ENCODE assay signal across 1 cellular context in genomic region chr9:127862075-127863011, GRCh38.
TF ChIP-seq lines count a peak whose summit lies in the region.

No MANE protein-coding gene starts in this region.

TF ChIP-seq in K562, 482 proteins besides CTCF, POLR2A, EP300 and RAD21 (continued from another document and continues in another):
- TF ChIP-seq, protein P1, sequence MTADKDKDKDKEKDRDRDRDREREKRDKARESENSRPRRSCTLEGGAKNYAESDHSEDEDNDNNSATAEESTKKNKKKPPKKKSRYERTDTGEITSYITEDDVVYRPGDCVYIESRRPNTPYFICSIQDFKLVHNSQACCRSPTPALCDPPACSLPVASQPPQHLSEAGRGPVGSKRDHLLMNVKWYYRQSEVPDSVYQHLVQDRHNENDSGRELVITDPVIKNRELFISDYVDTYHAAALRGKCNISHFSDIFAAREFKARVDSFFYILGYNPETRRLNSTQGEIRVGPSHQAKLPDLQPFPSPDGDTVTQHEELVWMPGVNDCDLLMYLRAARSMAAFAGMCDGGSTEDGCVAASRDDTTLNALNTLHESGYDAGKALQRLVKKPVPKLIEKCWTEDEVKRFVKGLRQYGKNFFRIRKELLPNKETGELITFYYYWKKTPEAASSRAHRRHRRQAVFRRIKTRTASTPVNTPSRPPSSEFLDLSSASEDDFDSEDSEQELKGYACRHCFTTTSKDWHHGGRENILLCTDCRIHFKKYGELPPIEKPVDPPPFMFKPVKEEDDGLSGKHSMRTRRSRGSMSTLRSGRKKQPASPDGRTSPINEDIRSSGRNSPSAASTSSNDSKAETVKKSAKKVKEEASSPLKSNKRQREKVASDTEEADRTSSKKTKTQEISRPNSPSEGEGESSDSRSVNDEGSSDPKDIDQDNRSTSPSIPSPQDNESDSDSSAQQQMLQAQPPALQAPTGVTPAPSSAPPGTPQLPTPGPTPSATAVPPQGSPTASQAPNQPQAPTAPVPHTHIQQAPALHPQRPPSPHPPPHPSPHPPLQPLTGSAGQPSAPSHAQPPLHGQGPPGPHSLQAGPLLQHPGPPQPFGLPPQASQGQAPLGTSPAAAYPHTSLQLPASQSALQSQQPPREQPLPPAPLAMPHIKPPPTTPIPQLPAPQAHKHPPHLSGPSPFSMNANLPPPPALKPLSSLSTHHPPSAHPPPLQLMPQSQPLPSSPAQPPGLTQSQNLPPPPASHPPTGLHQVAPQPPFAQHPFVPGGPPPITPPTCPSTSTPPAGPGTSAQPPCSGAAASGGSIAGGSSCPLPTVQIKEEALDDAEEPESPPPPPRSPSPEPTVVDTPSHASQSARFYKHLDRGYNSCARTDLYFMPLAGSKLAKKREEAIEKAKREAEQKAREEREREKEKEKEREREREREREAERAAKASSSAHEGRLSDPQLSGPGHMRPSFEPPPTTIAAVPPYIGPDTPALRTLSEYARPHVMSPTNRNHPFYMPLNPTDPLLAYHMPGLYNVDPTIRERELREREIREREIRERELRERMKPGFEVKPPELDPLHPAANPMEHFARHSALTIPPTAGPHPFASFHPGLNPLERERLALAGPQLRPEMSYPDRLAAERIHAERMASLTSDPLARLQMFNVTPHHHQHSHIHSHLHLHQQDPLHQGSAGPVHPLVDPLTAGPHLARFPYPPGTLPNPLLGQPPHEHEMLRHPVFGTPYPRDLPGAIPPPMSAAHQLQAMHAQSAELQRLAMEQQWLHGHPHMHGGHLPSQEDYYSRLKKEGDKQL (CRISPR knock-in tag; IDR thresholded peaks at IDR 0.05; ENCODE audit: borderline replicate concordance), result no peak
- TF ChIP-seq ZFP36 (IDR thresholded peaks at IDR 0.05; ENCODE audit: low read depth, low read length, partially characterized antibody), result peak; percentile 96
- peak; percentile 66 for TF ChIP-seq POLR2AphosphoS5 (IDR thresholded peaks at IDR 0.05; ENCODE audit: control insufficient read depth, insufficient read depth, low read depth, low read length)
- TF ChIP-seq ZKSCAN8 (CRISPR knock-in tag; IDR thresholded peaks at IDR 0.05), result peak; percentile 71; the same call in 1 of the 2 replicates
- TF ChIP-seq SIX5 (IDR thresholded peaks at IDR 0.05; ENCODE audit: borderline replicate concordance in 1 of 2, insufficient read depth in 1 of 2, low read depth in 1 of 2, low read length in 2 of 2), result no peak
- no peak for TF ChIP-seq SETDB1 (IDR thresholded peaks at IDR 0.05; ENCODE audit: low read length)
- TF ChIP-seq, protein P2, sequence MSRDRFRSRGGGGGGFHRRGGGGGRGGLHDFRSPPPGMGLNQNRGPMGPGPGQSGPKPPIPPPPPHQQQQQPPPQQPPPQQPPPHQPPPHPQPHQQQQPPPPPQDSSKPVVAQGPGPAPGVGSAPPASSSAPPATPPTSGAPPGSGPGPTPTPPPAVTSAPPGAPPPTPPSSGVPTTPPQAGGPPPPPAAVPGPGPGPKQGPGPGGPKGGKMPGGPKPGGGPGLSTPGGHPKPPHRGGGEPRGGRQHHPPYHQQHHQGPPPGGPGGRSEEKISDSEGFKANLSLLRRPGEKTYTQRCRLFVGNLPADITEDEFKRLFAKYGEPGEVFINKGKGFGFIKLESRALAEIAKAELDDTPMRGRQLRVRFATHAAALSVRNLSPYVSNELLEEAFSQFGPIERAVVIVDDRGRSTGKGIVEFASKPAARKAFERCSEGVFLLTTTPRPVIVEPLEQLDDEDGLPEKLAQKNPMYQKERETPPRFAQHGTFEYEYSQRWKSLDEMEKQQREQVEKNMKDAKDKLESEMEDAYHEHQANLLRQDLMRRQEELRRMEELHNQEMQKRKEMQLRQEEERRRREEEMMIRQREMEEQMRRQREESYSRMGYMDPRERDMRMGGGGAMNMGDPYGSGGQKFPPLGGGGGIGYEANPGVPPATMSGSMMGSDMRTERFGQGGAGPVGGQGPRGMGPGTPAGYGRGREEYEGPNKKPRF (IDR thresholded peaks at IDR 0.05; ENCODE audit: low read depth, low read length), result no peak
- TF ChIP-seq FOXK2 (conservative IDR thresholded peaks at IDR 0.05 in 1 of 2, IDR thresholded peaks at IDR 0.05 in 1 of 2; ENCODE audit: low read depth in 2 of 2), result peak; percentile 95 to 98
- peak; percentile 60; the same call in 1 of the 2 replicates for TF ChIP-seq HDGF (IDR thresholded peaks at IDR 0.05)
- peak; percentile 91 for TF ChIP-seq ETV5 (CRISPR knock-in tag; IDR thresholded peaks at IDR 0.05; ENCODE audit: low read depth)
- TF ChIP-seq ZNF24 (IDR thresholded peaks at IDR 0.05), result no peak
- no peak for TF ChIP-seq MIER1 (IDR thresholded peaks at IDR 0.05; ENCODE audit: low read depth)
- TF ChIP-seq, protein P3, sequence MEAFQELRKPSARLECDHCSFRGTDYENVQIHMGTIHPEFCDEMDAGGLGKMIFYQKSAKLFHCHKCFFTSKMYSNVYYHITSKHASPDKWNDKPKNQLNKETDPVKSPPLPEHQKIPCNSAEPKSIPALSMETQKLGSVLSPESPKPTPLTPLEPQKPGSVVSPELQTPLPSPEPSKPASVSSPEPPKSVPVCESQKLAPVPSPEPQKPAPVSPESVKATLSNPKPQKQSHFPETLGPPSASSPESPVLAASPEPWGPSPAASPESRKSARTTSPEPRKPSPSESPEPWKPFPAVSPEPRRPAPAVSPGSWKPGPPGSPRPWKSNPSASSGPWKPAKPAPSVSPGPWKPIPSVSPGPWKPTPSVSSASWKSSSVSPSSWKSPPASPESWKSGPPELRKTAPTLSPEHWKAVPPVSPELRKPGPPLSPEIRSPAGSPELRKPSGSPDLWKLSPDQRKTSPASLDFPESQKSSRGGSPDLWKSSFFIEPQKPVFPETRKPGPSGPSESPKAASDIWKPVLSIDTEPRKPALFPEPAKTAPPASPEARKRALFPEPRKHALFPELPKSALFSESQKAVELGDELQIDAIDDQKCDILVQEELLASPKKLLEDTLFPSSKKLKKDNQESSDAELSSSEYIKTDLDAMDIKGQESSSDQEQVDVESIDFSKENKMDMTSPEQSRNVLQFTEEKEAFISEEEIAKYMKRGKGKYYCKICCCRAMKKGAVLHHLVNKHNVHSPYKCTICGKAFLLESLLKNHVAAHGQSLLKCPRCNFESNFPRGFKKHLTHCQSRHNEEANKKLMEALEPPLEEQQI (IDR thresholded peaks at IDR 0.05), result no peak
- TF ChIP-seq SNIP1 (IDR thresholded peaks at IDR 0.05; ENCODE audit: low read depth), result peak; percentile 49; the same call in 1 of the 2 replicates
- peak; percentile 78 for TF ChIP-seq GATA2 (CRISPR knock-in tag; IDR thresholded peaks at IDR 0.05)
- TF ChIP-seq BCL6 (CRISPR knock-in tag; IDR thresholded peaks at IDR 0.05), result no peak
- peak in 1 of 2 experiments; percentile 85; a peak in 1 of 4 replicates for TF ChIP-seq HDAC1 (IDR thresholded peaks at IDR 0.05)
- no peak for TF ChIP-seq LARP7 (IDR thresholded peaks at IDR 0.05)
- TF ChIP-seq ETS1 (conservative IDR thresholded peaks at IDR 0.05; ENCODE audit: control insufficient read depth, low read depth, low read length), result 0 out of 2 replicates have a peak, but pooled peaks have one; percentile 10
- 0 out of 2 replicates have a peak, but pooled peaks have one; percentile 27 for TF ChIP-seq ZNF436 (CRISPR knock-in tag; IDR thresholded peaks at IDR 0.05)
- TF ChIP-seq ZNF79 (CRISPR knock-in tag; IDR thresholded peaks at IDR 0.05; ENCODE audit: low read depth), result no peak
- TF ChIP-seq, protein P4, sequence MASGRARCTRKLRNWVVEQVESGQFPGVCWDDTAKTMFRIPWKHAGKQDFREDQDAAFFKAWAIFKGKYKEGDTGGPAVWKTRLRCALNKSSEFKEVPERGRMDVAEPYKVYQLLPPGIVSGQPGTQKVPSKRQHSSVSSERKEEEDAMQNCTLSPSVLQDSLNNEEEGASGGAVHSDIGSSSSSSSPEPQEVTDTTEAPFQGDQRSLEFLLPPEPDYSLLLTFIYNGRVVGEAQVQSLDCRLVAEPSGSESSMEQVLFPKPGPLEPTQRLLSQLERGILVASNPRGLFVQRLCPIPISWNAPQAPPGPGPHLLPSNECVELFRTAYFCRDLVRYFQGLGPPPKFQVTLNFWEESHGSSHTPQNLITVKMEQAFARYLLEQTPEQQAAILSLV (tag; IDR thresholded peaks at IDR 0.05), result 0 out of 2 replicates have a peak, but pooled peaks have one; percentile 38
- TF ChIP-seq, protein P5, sequence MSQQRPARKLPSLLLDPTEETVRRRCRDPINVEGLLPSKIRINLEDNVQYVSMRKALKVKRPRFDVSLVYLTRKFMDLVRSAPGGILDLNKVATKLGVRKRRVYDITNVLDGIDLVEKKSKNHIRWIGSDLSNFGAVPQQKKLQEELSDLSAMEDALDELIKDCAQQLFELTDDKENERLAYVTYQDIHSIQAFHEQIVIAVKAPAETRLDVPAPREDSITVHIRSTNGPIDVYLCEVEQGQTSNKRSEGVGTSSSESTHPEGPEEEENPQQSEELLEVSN (IDR thresholded peaks at IDR 0.05; ENCODE audit: borderline replicate concordance in 1 of 2, extremely low read depth in 1 of 2, insufficient read depth in 1 of 2, insufficient read length in 1 of 2, low read depth in 1 of 2, low read length in 1 of 2, poor library complexity in 1 of 2, severe bottlenecking in 1 of 2), result peak; percentile 82 to 84
- no peak for TF ChIP-seq C11orf30 (IDR thresholded peaks at IDR 0.05; ENCODE audit: low read depth)
- TF ChIP-seq CHD4 (IDR thresholded peaks at IDR 0.05; ENCODE audit: insufficient read depth, insufficient replicate concordance, low read depth, low read length, poor library complexity, severe bottlenecking), result no peak
- peak; percentile 99 for TF ChIP-seq ZFX (CRISPR knock-in tag; IDR thresholded peaks at IDR 0.05)
- no peak for TF ChIP-seq FOXA1 (IDR thresholded peaks at IDR 0.05; ENCODE audit: borderline replicate concordance)
- no peak for TF ChIP-seq ZNF75A (CRISPR knock-in tag; IDR thresholded peaks at IDR 0.05)
- 0 out of 2 replicates have a peak, but pooled peaks have one; percentile 9 for TF ChIP-seq PYGO2 (tag; IDR thresholded peaks at IDR 0.05)
- no peak for TF ChIP-seq ZNF174 (CRISPR knock-in tag; IDR thresholded peaks at IDR 0.05)
- TF ChIP-seq ZNF408 (CRISPR knock-in tag; IDR thresholded peaks at IDR 0.05; ENCODE audit: low read depth), result no peak
- TF ChIP-seq SP2 (IDR thresholded peaks at IDR 0.05; ENCODE audit: extremely low read depth, low read depth, low read length, poor library complexity, severe bottlenecking), result no peak
- no peak for TF ChIP-seq OTX1 (CRISPR knock-in tag; IDR thresholded peaks at IDR 0.05)
- TF ChIP-seq ZNF551 (CRISPR knock-in tag; IDR thresholded peaks at IDR 0.05), result no peak
- peak; percentile 68 for TF ChIP-seq ZBTB40 (IDR thresholded peaks at IDR 0.05)
- no peak for TF ChIP-seq ZBTB40 (CRISPR knock-in tag; IDR thresholded peaks at IDR 0.05)
- no peak for TF ChIP-seq KAT8 (IDR thresholded peaks at IDR 0.05; ENCODE audit: low read depth)
- peak; percentile 52; the same call in 1 of the 2 replicates for TF ChIP-seq CREB1 (IDR thresholded peaks at IDR 0.05)
- no peak; the same call in 1 of the 2 replicates for TF ChIP-seq CREB1 (CRISPR knock-in tag; IDR thresholded peaks at IDR 0.05)
- TF ChIP-seq BDP1 (IDR thresholded peaks at IDR 0.05; ENCODE audit: insufficient read depth, insufficient read length), result no peak
